ENCODE assay signal across 17 cellular contexts in the genomic region with DNA sequence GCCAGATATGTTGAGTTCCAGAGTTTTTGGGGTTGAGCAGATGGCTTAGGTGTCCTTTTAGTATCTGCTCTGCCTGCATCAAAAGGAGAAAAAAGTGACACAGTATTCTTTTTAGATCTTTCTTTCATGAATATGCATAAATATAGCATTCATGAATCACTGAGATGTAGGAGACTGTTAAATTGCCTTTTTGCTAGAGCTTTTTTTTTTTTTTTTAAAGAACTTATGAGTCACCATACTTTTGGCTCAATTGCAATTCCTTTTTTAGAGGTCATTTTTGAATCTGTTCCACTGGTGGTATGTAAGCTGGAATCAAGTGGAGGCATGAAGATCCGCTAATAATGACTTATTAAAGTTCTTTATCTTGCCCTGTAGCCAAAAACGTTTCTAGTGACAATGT.
DNase-seq lines count a peak whose midpoint lies in the region; ATAC-seq, FAIRE-seq and TF ChIP-seq lines count a peak whose summit lies in the region.
"Had no signal": no experiment of that assay in that cellular context is flagged by ENCODE, and none has a peak within 500 bp of the region (broad histone marks: within the 10 kb centered on the region; RNA-seq: fewer than 3 reads in every experiment).

No MANE protein-coding gene starts in this region.

- FAIRE-seq in GM12892 (lab: Jason Lieb, UNC), result no peak

- H3K27ac ChIP-seq in mesenchymal stem cell (ENCODE audit: low read length, poor library complexity, severe bottlenecking), result no peak overlapping the region
- H3K27ac ChIP-seq: BLaER1 treated with 17β-estradiol and CSF1 and Interleukin-3, amounts not matched to agents 10 nM and 100 nM; KMS-11; VCaP had no signal

- no peak for TF ChIP-seq CTCF in epithelial cell of esophagus (IDR thresholded peaks at IDR 0.05; ENCODE audit: insufficient read depth, low read depth, low read length, missing control alignments)

- no peak overlapping the region for H3K18ac ChIP-seq in mesenchymal stem cell (ENCODE audit: low read depth in 1 of 2, low read length in 2 of 2)

- TF ChIP-seq POLR2A in GM12892 (IDR thresholded peaks at IDR 0.05; ENCODE audit: low read depth, low read length), result no peak

- no peak overlapping the region for H3K4me2 ChIP-seq in mesenchymal stem cell (ENCODE audit: low read length, poor library complexity, severe bottlenecking)
- H3K4me2 ChIP-seq: BLaER1 treated with 17β-estradiol and CSF1 and Interleukin-3, amounts not matched to agents 10 nM and 100 nM; KMS-11 had no signal

- H3K9me3 ChIP-seq in mesenchymal stem cell (ENCODE audit: control insufficient read depth, low read length), result no peaks in the 10 kb centered on the region
- H3K9me3 ChIP-seq: BLaER1 treated with 17β-estradiol and CSF1 and Interleukin-3, amounts not matched to agents 10 nM and 100 nM; mucosa of descending colon had no signal

- no peaks in the 10 kb centered on the region for H3K4me1 ChIP-seq in mesenchymal stem cell (ENCODE audit: control insufficient read depth, insufficient read depth, low read depth, low read length)
- H3K4me1 ChIP-seq: BLaER1 treated with 17β-estradiol and CSF1 and Interleukin-3, amounts not matched to agents 10 nM and 100 nM had no signal

- H3K79me1 ChIP-seq in mesenchymal stem cell (replicated peaks; ENCODE audit: low read length, poor library complexity, severe bottlenecking), result no peaks in the 10 kb centered on the region

- H3K23ac ChIP-seq in mesenchymal stem cell (ENCODE audit: low read length in 2 of 2), result no peak overlapping the region

- H2AFZ ChIP-seq in mesenchymal stem cell (ENCODE audit: low read depth, low read length), result no peak overlapping the region

- DNase-seq in AG08396 (ENCODE audit: low spot score) (peak; percentile 25), M059J (ENCODE audit: low read depth) (peak; percentile 36), epithelial cell of esophagus (ENCODE audit: low read depth) (peak; percentile 47), mesenchymal stem cell (peak; percentile 3), GM12892 (ENCODE audit: insufficient read length) (no peak)
- no peak for DNase-seq in activated CD4-positive, alpha-beta T cell treated with anti-CD3 and anti-CD28 coated beads for 4 hours
- DNase-seq: GDM1; mucosa of descending colon; NCI-H2081 treated with DMSO at 0.1 percent for 48 hours; SHP77 treated with DMSO at 0.1 percent for 48 hours; stimulated activated CD4-positive, alpha-beta T cell treated with anti-CD3 and anti-CD28 coated beads, Interleukin-2, amount 100 ng/mL, for 24 hours had no signal

- H2AK5ac ChIP-seq in mesenchymal stem cell (ENCODE audit: low read length, severe bottlenecking), result no peak overlapping the region

- H3K14ac ChIP-seq in mesenchymal stem cell (ENCODE audit: low read length in 2 of 2), result no peak overlapping the region

- H3K4me3 ChIP-seq in epithelial cell of esophagus (ENCODE audit: low read length) (no peak overlapping the region), mesenchymal stem cell (ENCODE audit: insufficient read depth in 1 of 2, low read depth in 1 of 2, low read length in 2 of 2) (peak overlapping the region in 1 of 2 experiments; percentile 62)
- H3K4me3 ChIP-seq: BLaER1 treated with 17β-estradiol and CSF1 and Interleukin-3, amounts not matched to agents 10 nM and 100 nM; mucosa of descending colon had no signal

- H3K36me3 ChIP-seq in mesenchymal stem cell (ENCODE audit: control insufficient read depth in 1 of 2, insufficient read depth in 2 of 2, low read depth in 1 of 2, low read length in 2 of 2), result no peaks in the 10 kb centered on the region
- H3K36me3 ChIP-seq: BLaER1 treated with 17β-estradiol and CSF1 and Interleukin-3, amounts not matched to agents 10 nM and 100 nM had no signal

- no peak overlapping the region for H2BK120ac ChIP-seq in mesenchymal stem cell (ENCODE audit: low read depth, low read length)

- no peak for ATAC-seq in activated CD4-positive, CD25-positive, alpha-beta regulatory T cell treated with anti-CD3 and anti-CD28 coated beads, Interleukin-2, amount 50 U/mL, for 24 hours
- ATAC-seq in esophagus mucosa, result no peak
- ATAC-seq: mucosa of descending colon; stimulated activated effector memory CD8-positive, alpha-beta T cell treated with anti-CD3 and anti-CD28 coated beads, Interleukin-12 subunit alpha, Interleukin-12 subunit beta, amount 100 ng/mL, for 72 hours had no signal

- H3K9ac ChIP-seq in mesenchymal stem cell (ENCODE audit: low read length), result peak overlapping the region; percentile 67
- H3K9ac ChIP-seq: BLaER1 treated with 17β-estradiol and CSF1 and Interleukin-3, amounts not matched to agents 10 nM and 100 nM; KMS-11 had no signal

- no peak overlapping the region for H2BK5ac ChIP-seq in mesenchymal stem cell (ENCODE audit: low read depth, low read length, poor library complexity, severe bottlenecking)

- WGBS in mesenchymal stem cell, result 58% methylated on average over 2 of the region's 2 CpGs

- H3K27me3 ChIP-seq in mesenchymal stem cell (ENCODE audit: control insufficient read depth in 1 of 2, insufficient read depth in 1 of 2, low read length in 2 of 2), result no peaks in the 10 kb centered on the region
- H3K27me3 ChIP-seq: BLaER1 treated with 17β-estradiol and CSF1 and Interleukin-3, amounts not matched to agents 10 nM and 100 nM had no signal

- H2BK15ac ChIP-seq in mesenchymal stem cell (ENCODE audit: low read depth, poor library complexity, severe bottlenecking), result no peak overlapping the region

- no peak overlapping the region for H4K8ac ChIP-seq in mesenchymal stem cell (ENCODE audit: low read length)

- no peak overlapping the region for H3K4ac ChIP-seq in mesenchymal stem cell (ENCODE audit: low read depth in 1 of 2, low read length in 2 of 2)

- H4K91ac ChIP-seq in mesenchymal stem cell (ENCODE audit: low read length), result no peak overlapping the region

- no peak overlapping the region for H2BK12ac ChIP-seq in mesenchymal stem cell (ENCODE audit: low read length in 2 of 2)

Comparison
In these comparisons a context has a peak if more than half of its experiments do, and no peak if none do; other contexts are left out.
1. DNase-seq: peak in AG08396 (single experiment), M059J (single experiment), epithelial cell of esophagus (single experiment) and mesenchymal stem cell (single experiment); none in activated CD4-positive, alpha-beta T cell treated with anti-CD3 and anti-CD28 coated beads for 4 hours (0 of 2) and GM12892 (single experiment).